11 cellular contexts compared by ENCODE assay signal in the genomic region with DNA sequence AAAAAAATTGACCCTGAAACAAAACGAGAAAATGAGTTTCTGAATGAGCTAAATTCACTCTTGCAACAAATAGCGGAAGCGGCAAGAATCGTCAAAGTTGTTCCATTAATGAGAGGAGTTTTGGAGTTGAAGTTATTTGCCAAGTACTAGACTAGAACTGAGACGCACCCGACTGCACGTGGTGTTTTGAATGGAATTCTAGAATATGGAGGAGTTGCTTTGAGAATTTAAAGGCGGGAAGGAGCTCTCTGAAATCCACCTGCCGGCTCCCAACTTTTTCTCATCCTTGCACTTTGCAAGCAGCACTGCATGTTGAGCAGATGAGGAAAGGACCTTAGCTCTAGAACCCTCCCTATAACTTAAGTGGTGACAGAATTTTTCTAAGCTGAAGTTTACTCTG. TPM values are rescaled to one million over a fixed set of nuclear protein-coding genes. Genes with fewer than 3 reads are reported as not detected.
"Had no signal": no experiment of that assay in that cellular context is flagged by ENCODE, and none has a peak within 500 bp of the region (broad histone marks: within the 10 kb centered on the region; RNA-seq: fewer than 3 reads in every experiment).

No MANE protein-coding gene starts in this region.

- H3K36me3 ChIP-seq: HAP-1 had no signal

- DNase-seq: GM23248, GOT3, H7, H9, HCEC 1CT, HFFc6 had no signal

- H3K27ac Mint-ChIP-seq: GM23338, H9, HFFc6 had no signal

- H3K4me3 Mint-ChIP-seq: GM23338, H9, HFFc6 had no signal

- H2AFZ ChIP-seq: GM23248, GM23338 had no signal

- ATAC-seq: GM23338, HCT116 had no signal

- FAIRE-seq: H54 had no signal

- H3K9me3 ChIP-seq: HAP-1 had no signal

- H3K9ac ChIP-seq: GM23248 had no signal

- H3K9me3 Mint-ChIP-seq: GM23338, H9, HFFc6 had no signal

- H3K27ac ChIP-seq: GM23248 had no signal

- H3K4me3 ChIP-seq: GM23248, GM23338, HAP-1 had no signal

RNA-seq across cellular contexts. Expression of a gene that starts 23.2 kb away (rescaled TPM):
- total RNA-seq: GM23248, H4, HFFc6 had no signal
- polyA plus RNA-seq: GM23248 had no signal
